1 cellular context compared by ENCODE assay signal in genomic region chr10:30628576-30628975, GRCh38. TPM values are rescaled to one million over a fixed set of nuclear protein-coding genes. Genes with fewer than 3 reads are reported as not detected.
"Had no signal": no experiment of that assay in that cellular context is flagged by ENCODE, and none has a peak within 500 bp of the region (broad histone marks: within the 10 kb centered on the region; RNA-seq: fewer than 3 reads in every experiment).

No MANE protein-coding gene starts in this region.

RNA-seq across cellular contexts. Expression of gene LYZL2, which starts 1.0 kb away (rescaled TPM):
- total RNA-seq: G401 had no signal
